In genomic region chr3:102036015-102036414, GRCh38 we compare ENCODE assay signal across 16 cellular contexts.
DNase-seq lines count a peak whose midpoint lies in the region; ATAC-seq and TF ChIP-seq lines count a peak whose summit lies in the region.
"Had no signal": no experiment of that assay in that cellular context is flagged by ENCODE, and none has a peak within 500 bp of the region (broad histone marks: within the 10 kb centered on the region; RNA-seq: fewer than 3 reads in every experiment).

No MANE protein-coding gene starts in this region.

- H3K4me1 Mint-ChIP-seq in memory B cell (peaks cover 14% of the 10 kb centered on the region), nephron progenitor cell (no peaks in the 10 kb centered on the region), T-helper 17 cell (no peaks in the 10 kb centered on the region)
- peaks cover 8% of the 10 kb centered on the region for H3K4me1 Mint-ChIP-seq in activated T-cell treated with anti-CD3 and anti-CD28 coated beads, Interleukin-2, amount 50 U/mL, for 4 hours (ENCODE audit: low read depth)

- DNase-seq in KBM-7 (peak; percentile 32), memory B cell (ENCODE audit: low spot score in 2 of 2) (peak in 1 of 2 donors; percentile 29), NCI-H774 (lab: John Stamatoyannopoulos, UW) (no peak), nephron progenitor cell (no peak), T-helper 17 cell (no peak)
- no peak for DNase-seq in activated T-cell treated with anti-CD3 and anti-CD28 coated beads, Interleukin-2, amount 50 U/mL, for 4 hours
- DNase-seq: amniotic stem cell; effector CD4-positive, alpha-beta T cell; H7; left ventricle myocardium superior; NCI-H2029 treated with DMSO at 0.1 percent for 48 hours; nucleus accumbens; T1000 had no signal

- no peak for TF ChIP-seq CTCF in nephron progenitor cell (IDR thresholded peaks at IDR 0.05)

- H3K9me3 Mint-ChIP-seq in memory B cell, result peaks cover under 1% of the 10 kb centered on the region
- peaks cover 24% of the 10 kb centered on the region for H3K9me3 Mint-ChIP-seq in nephron progenitor cell
- peaks cover 11% of the 10 kb centered on the region for H3K9me3 Mint-ChIP-seq in activated T-cell treated with anti-CD3 and anti-CD28 coated beads, Interleukin-2, amount 50 U/mL, for 4 hours

- ATAC-seq in GM18909 (IDR thresholded peaks at IDR 0.05; ENCODE audit: poor library complexity, unreplicated experiment), result peak; percentile 58
- ATAC-seq in HG02610 (IDR thresholded peaks at IDR 0.05; ENCODE audit: unreplicated experiment), result peak; percentile 23
- peak; percentile 78 for ATAC-seq in memory B cell (ENCODE audit: low read depth)
- no peak for ATAC-seq in activated T-cell treated with anti-CD3 and anti-CD28 coated beads, Interleukin-2, amount 50 U/mL, for 4 hours
- ATAC-seq in T-helper 17 cell, result no peak
- ATAC-seq: left ventricle myocardium superior, Panc1 had no signal

- peaks cover 3% of the 10 kb centered on the region for H3K36me3 Mint-ChIP-seq in memory B cell
- H3K36me3 Mint-ChIP-seq in nephron progenitor cell (ENCODE audit: low read depth), result no peaks in the 10 kb centered on the region
- no peaks in the 10 kb centered on the region for H3K36me3 Mint-ChIP-seq in activated T-cell treated with anti-CD3 and anti-CD28 coated beads, Interleukin-2, amount 50 U/mL, for 4 hours (ENCODE audit: insufficient read depth)
- H3K36me3 Mint-ChIP-seq in T-helper 17 cell (ENCODE audit: low read depth), result no peaks in the 10 kb centered on the region

- no peaks in the 10 kb centered on the region for H3K9me3 ChIP-seq in T-helper 17 cell (ENCODE audit: control insufficient read depth, low read length, poor library complexity, severe bottlenecking)

- H3K27me3 Mint-ChIP-seq in memory B cell (no peaks in the 10 kb centered on the region), nephron progenitor cell (ENCODE audit: low read depth, poor library complexity) (peaks cover 4% of the 10 kb centered on the region), T-helper 17 cell (no peaks in the 10 kb centered on the region)
- H3K27me3 Mint-ChIP-seq in activated T-cell treated with anti-CD3 and anti-CD28 coated beads, Interleukin-2, amount 50 U/mL, for 4 hours (ENCODE audit: low read depth), result no peaks in the 10 kb centered on the region

- in situ Hi-C loops in KBM-7 (cut with MboI; ENCODE audit: low pct_unique_long_range_greater_than_20kb, low sequenced_read_pairs), result no loop called here

- H3K4me3 Mint-ChIP-seq in memory B cell (no peak overlapping the region), nephron progenitor cell (no peak overlapping the region), T-helper 17 cell (no peak overlapping the region)
- no peak overlapping the region for H3K4me3 Mint-ChIP-seq in activated T-cell treated with anti-CD3 and anti-CD28 coated beads, Interleukin-2, amount 50 U/mL, for 4 hours

- no peak overlapping the region for H3K27ac Mint-ChIP-seq in memory B cell
- H3K27ac Mint-ChIP-seq in nephron progenitor cell, result no peak overlapping the region
- no peak overlapping the region for H3K27ac Mint-ChIP-seq in T-helper 17 cell

Comparison
In these comparisons a context has a peak if more than half of its experiments do, and no peak if none do; other contexts are left out.
1. ATAC-seq: peak in GM18909 (single experiment), HG02610 (single experiment) and memory B cell (single experiment); none in activated T-cell treated with anti-CD3 and anti-CD28 coated beads, Interleukin-2, amount 50 U/mL, for 4 hours (0 of 2) and T-helper 17 cell (single experiment).